Comparison of ENCODE assay signal across 8 cellular contexts in the genomic region with DNA sequence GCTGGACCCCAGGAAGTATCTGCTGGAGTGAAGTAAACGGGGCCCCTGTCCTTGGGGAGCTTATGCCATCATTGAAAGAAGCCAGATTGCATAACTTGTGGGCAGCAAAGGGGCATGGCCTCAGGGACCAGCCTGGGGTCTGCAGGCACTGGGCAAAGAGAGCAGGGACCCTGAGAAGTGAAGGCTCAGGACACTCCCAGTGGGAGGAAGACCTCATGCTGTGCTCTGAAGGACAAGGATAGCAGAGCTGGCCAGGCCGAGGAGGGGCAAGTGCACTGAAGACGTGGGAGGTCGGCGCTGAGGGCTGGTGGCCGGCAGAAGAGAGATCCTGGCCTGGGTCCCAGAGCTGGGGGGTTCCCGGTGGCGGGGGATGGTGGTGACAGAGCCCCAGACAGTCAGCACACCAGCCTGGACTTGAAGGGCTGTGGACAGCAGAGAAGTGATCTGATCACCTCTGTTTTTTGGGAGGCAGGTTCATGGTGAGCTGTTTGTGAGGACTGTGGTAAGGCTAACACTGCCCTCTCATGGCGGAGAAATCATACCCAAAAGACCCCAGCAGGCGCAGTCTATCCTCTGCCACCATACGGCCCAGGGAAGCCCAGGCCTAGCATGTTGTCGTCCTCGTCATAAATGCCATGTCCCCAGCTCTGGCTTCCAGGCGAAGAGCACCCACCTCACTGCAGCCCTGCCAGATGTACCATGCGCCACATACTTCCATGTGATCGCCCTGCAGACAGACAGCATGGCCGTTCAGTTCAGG. TPM values are rescaled to one million over a fixed set of nuclear protein-coding genes. Genes with fewer than 3 reads are reported as not detected.
DNase-seq lines count a peak whose midpoint lies in the region; ATAC-seq, FAIRE-seq and TF ChIP-seq lines count a peak whose summit lies in the region.

No MANE protein-coding gene starts in this region.

- in situ Hi-C loops in GM12878 (cut with MboI), result loop anchor here (5.0 kb wide), 1 partner anchor 153 kb away; a partner anchor contains a TSS

- no peak for FAIRE-seq in GM12878 (lab: Jason Lieb, UNC)

- TF ChIP-seq EP300 in GM12878 (IDR thresholded peaks at IDR 0.05; ENCODE audit: borderline replicate concordance in 1 of 2, control insufficient read depth in 1 of 2, low read depth in 2 of 2, low read length in 2 of 2), result no peak

- H4K20me1 ChIP-seq in GM12878 (ENCODE audit: control insufficient read depth, insufficient read depth), result no peaks in the 10 kb centered on the region

- no peak for TF ChIP-seq POLR2A in GM12878 (IDR thresholded peaks at IDR 0.05; ENCODE audit: low read depth, low read length)
- TF ChIP-seq POLR2A in right lobe of liver (IDR thresholded peaks at IDR 0.05), result no peak

- H3K9me3 ChIP-seq in GM12878 (replicated peaks; ENCODE audit: control insufficient read depth, insufficient read depth, low read length) (no peaks in the 10 kb centered on the region), right lobe of liver (no peaks in the 10 kb centered on the region)

- no peaks in the 10 kb centered on the region for H3K27me3 ChIP-seq in GM12878 (replicated peaks in 1 of 2; ENCODE audit: control insufficient read depth in 2 of 2, insufficient read depth in 2 of 2, low read length in 1 of 2)
- H3K27me3 ChIP-seq in right lobe of liver, result no peaks in the 10 kb centered on the region

- CTCF ChIA-PET in GM12878 (lab: Yijun Ruan, JAX), result interaction anchor here (0.6 to 2.8 kb wide), 25 partner anchors 10 to 292 kb away, joined by 3 to 17 read pairs (median 4); a partner anchor contains a TSS

- H3K27ac ChIP-seq in GM12878 (ENCODE audit: control insufficient read depth, insufficient read depth) (no peak overlapping the region), right lobe of liver (no peak overlapping the region)

- TF ChIP-seq CTCF in GM12878 (IDR thresholded peaks at IDR 0.05 in 2 of 3, conservative IDR thresholded peaks at IDR 0.05 in 1 of 3; ENCODE audit: control insufficient read depth in 2 of 3, extremely low read depth in 1 of 3, insufficient read depth in 1 of 3, low read depth in 3 of 3, low read length in 3 of 3), result peak; percentile 32 to 48 (median 47); a peak in 4 of 6 replicates
- peak; percentile 52 to 62 (median 58) for TF ChIP-seq CTCF in right lobe of liver (IDR thresholded peaks at IDR 0.05)

- SMC1A ChIA-PET in GM12878 (lab: Charles Lee; ENCODE audit: uncharacterized antibody, unreplicated experiment), result interaction anchor here (1.1 to 1.6 kb wide), 7 partner anchors 15 to 223 kb away, joined by 3 to 4 read pairs (median 3); no protein-coding TSS in a partner anchor

- intact Hi-C loops in GM12878 (cut with micrococcal nuclease; ENCODE audit: unreplicated experiment), result loop anchor here (1.0 kb wide), 1 partner anchor 221 kb away; no protein-coding TSS in a partner anchor
- intact Hi-C loops in right lobe of liver (cut with DNase I), result loop anchor here (5.0 to 10.0 kb wide), 4 partner anchors 65 to 158 kb away; a partner anchor contains a TSS

- H3K36me3 ChIP-seq in GM12878 (ENCODE audit: control insufficient read depth in 2 of 2, insufficient read depth in 2 of 2, low read length in 1 of 2), result no peaks in the 10 kb centered on the region
- H3K36me3 ChIP-seq in right lobe of liver, result no peaks in the 10 kb centered on the region

- H3K79me2 ChIP-seq in GM12878 (ENCODE audit: control insufficient read depth, insufficient read depth, low read length), result no peaks in the 10 kb centered on the region

- RAD21 ChIA-PET in GM12878 (lab: Charles Lee; ENCODE audit: unreplicated experiment), result interaction anchor here (0.8 to 2.2 kb wide), 8 partner anchors 27 to 157 kb away, joined by 3 to 11 read pairs (median 3); a partner anchor contains a TSS

- WGBS in GM12878 (ENCODE audit: insufficient coverage, insufficient replicate concordance, low lambda C conversion rate, missing lambda C conversion rate), result 43% methylated on average over 17 of the region's 17 CpGs
- 15% methylated on average over 4 of the region's 17 CpGs for WGBS in right lobe of liver (ENCODE audit: insufficient coverage, low coverage, low lambda C conversion rate, missing lambda C conversion rate)

- H3K4me3 ChIP-seq in GM12878, result no peak overlapping the region
- H3K4me3 ChIP-seq in right lobe of liver, result no peak overlapping the region

- H3K4me1 ChIP-seq in GM12878 (ENCODE audit: control insufficient read depth, insufficient read depth, low read length) (no peaks in the 10 kb centered on the region), right lobe of liver (no peaks in the 10 kb centered on the region)

- BruUV-seq in GM12878 (replicated peaks; lab: Mats Ljungman, UMichigan), result no TSS peak

- ATAC-seq in GM12878 (peak; percentile 85), right lobe of liver (peak; percentile 80 to 84 (median 82)), GM21360 (IDR thresholded peaks at IDR 0.05; ENCODE audit: unreplicated experiment) (no peak), GM19467 (IDR thresholded peaks at IDR 0.05; ENCODE audit: unreplicated experiment) (no peak)

- no peak overlapping the region for H2AFZ ChIP-seq in GM12878 (ENCODE audit: control insufficient read depth, low read depth, low read length)

- TF ChIP-seq RAD21 in GM12878 (IDR thresholded peaks at IDR 0.05; ENCODE audit: insufficient read depth, low read depth, low read length), result peak; percentile 50

- H3K4me2 ChIP-seq in GM12878 (ENCODE audit: control insufficient read depth, insufficient read depth), result no peak overlapping the region

- POLR2A ChIA-PET in GM12878 (lab: Charles Lee), result interaction anchor here (0.6 to 1.5 kb wide), 2 partner anchors 60 to 148 kb away, joined by 3 read pairs; a partner anchor contains a TSS

- no peak overlapping the region for H3K9ac ChIP-seq in GM12878 (ENCODE audit: control insufficient read depth, insufficient read depth, low read length)

- peak; percentile 33 for DNase-seq in NCI-H1436 (lab: John Stamatoyannopoulos, UW)
- DNase-seq in NCI-H1436 treated with DMSO at 0.1 percent for 48 hours (lab: John Stamatoyannopoulos, UW), result no peak
- peak; percentile 41 for DNase-seq in NCI-H1092 treated with DMSO at 0.1 percent for 48 hours (lab: John Stamatoyannopoulos, UW)
- no peak for DNase-seq in GM12878 (ENCODE audit: low read depth, low spot score)
- no peak for DNase-seq in right lobe of liver
- no peak for DNase-seq in stimulated activated CD4-positive, alpha-beta T cell treated with anti-CD3 and anti-CD28 coated beads, Interleukin-2, amount 100 ng/mL, for 48 hours

RNA-seq across cellular contexts. Expression of a gene that starts 7.1 kb away (rescaled TPM):
- total RNA-seq in GM12878 (2013; cell fraction: nucleolus; rRNA removed), result 22.0 and 33.7 TPM in 2 replicates
- total RNA-seq in GM12878 (2014; rRNA removed), result 35.6 and 39.5 TPM in 2 replicates
- total RNA-seq in GM12878 (2014; rRNA removed; fragmentation: Illumina TruSeq; extraction: Trizol), result 22.5 and 22.9 TPM in 2 replicates
- total RNA-seq in GM12878 (2021), result 50.9 and 52.2 TPM in 2 replicates
- 11.6 TPM for polyA plus RNA-seq in GM12878 (2011; ENCODE audit: low read depth)
- polyA plus RNA-seq in GM12878 (2011; rRNA removed), result 14.4 and 24.6 TPM in 2 replicates
- polyA plus RNA-seq in GM12878 (2011; cell fraction: cytosol; rRNA removed), result 31.7 and 35.2 TPM in 2 replicates
- polyA plus RNA-seq in GM12878 (2011; cell fraction: nucleus; rRNA removed), result 23.4 and 31.0 TPM in 2 replicates
- 25.0 and 30.4 TPM in 2 replicates for polyA plus RNA-seq in GM12878 (2012)
- 16.9 and 26.3 TPM in 2 replicates for polyA plus RNA-seq in GM12878 (2014; fragmentation: Illumina TruSeq; extraction: Trizol)
- 1 to 10 TPM; 1.8 to 4.4 TPM for polyA plus RNA-seq in GM12878 (2014; fragmentation: Nextera tagmentation; extraction: Ambion mirVana)
- polyA plus RNA-seq in GM12878 (2014; rRNA removed), result 36.5 and 40.4 TPM in 2 replicates
- polyA plus RNA-seq in GM12878 (2016; fragmentation: Nextera tagmentation; extraction: Ambion mirVana), result 10 to 100 TPM; 59.8 to 60.7 TPM
- 64.6 and 68.2 TPM in 2 replicates for polyA minus RNA-seq in GM12878 (2011; rRNA and poly(A)+ RNA removed)
- 27.3 and 32.6 TPM in 2 replicates for polyA minus RNA-seq in GM12878 (2011; cell fraction: cytosol; rRNA and poly(A)+ RNA removed)
- 15.0 and 26.4 TPM in 2 replicates for polyA minus RNA-seq in GM12878 (2011; cell fraction: nucleus; rRNA and poly(A)+ RNA removed)
- total RNA-seq in right lobe of liver, result 10 to 100 TPM; 30.1 to 42.7 (median 33.0) TPM

RNA-seq across cellular contexts. Expression of a gene that starts 29.1 kb away (rescaled TPM):
- total RNA-seq in GM12878 (2013; cell fraction: nucleolus; rRNA removed), result 0.38 and 1.1 TPM in 2 replicates
- total RNA-seq in GM12878 (2014; rRNA removed) (0.11 and 0.16 TPM in 2 replicates), GM12878 (2014; rRNA removed; fragmentation: Illumina TruSeq; extraction: Trizol) (0.22 and 0.55 TPM in 2 replicates), GM12878 (2021) (0.46 TPM in 1 of 2 replicates, not detected in the other), right lobe of liver (under 1 TPM in 3 of 6 experiments, not detected in 3; 0.12 to 0.13 (median 0.12) TPM)
- 0.14 TPM for polyA plus RNA-seq in GM12878 (2011; ENCODE audit: low read depth)
- polyA plus RNA-seq in GM12878 (2011; rRNA removed) (0.27 and 0.53 TPM in 2 replicates), GM12878 (2014; fragmentation: Illumina TruSeq; extraction: Trizol) (0.17 and 0.60 TPM in 2 replicates), GM12878 (2014; fragmentation: Nextera tagmentation; extraction: Ambion mirVana) (under 1 TPM; 0.10 to 0.44 TPM), GM12878 (2014; rRNA removed) (0.17 and 0.27 TPM in 2 replicates), GM12878 (2016; fragmentation: Nextera tagmentation; extraction: Ambion mirVana) (under 1 TPM; 0.68 to 0.73 TPM)
- polyA plus RNA-seq in GM12878 (2011; cell fraction: cytosol; rRNA removed), result 0.09 and 0.20 TPM in 2 replicates
- 0.34 and 0.63 TPM in 2 replicates for polyA plus RNA-seq in GM12878 (2011; cell fraction: nucleus; rRNA removed)
- polyA plus RNA-seq in GM12878 (2012), result 0.19 and 0.31 TPM in 2 replicates
- 0.44 and 0.52 TPM in 2 replicates for polyA minus RNA-seq in GM12878 (2011; rRNA and poly(A)+ RNA removed)
- polyA minus RNA-seq in GM12878 (2011; cell fraction: cytosol; rRNA and poly(A)+ RNA removed), result not detected in 2 replicates
- 0.36 TPM in 1 of 2 replicates, not detected in the other for polyA minus RNA-seq in GM12878 (2011; cell fraction: nucleus; rRNA and poly(A)+ RNA removed)

RNA-seq across cellular contexts. Expression of a gene that starts 40.8 kb away (rescaled TPM):
- 60.0 and 63.4 TPM in 2 replicates for total RNA-seq in GM12878 (2013; cell fraction: nucleolus; rRNA removed)
- total RNA-seq in GM12878 (2014; rRNA removed), result 104 and 111 TPM in 2 replicates
- 112 and 113 TPM in 2 replicates for total RNA-seq in GM12878 (2014; rRNA removed; fragmentation: Illumina TruSeq; extraction: Trizol)
- 224 and 228 TPM in 2 replicates for total RNA-seq in GM12878 (2021)
- 37.0 TPM for polyA plus RNA-seq in GM12878 (2011; ENCODE audit: low read depth)
- 96.6 and 140 TPM in 2 replicates for polyA plus RNA-seq in GM12878 (2011; rRNA removed)
- 132 and 154 TPM in 2 replicates for polyA plus RNA-seq in GM12878 (2011; cell fraction: cytosol; rRNA removed)
- 125 and 158 TPM in 2 replicates for polyA plus RNA-seq in GM12878 (2011; cell fraction: nucleus; rRNA removed)
- 63.8 and 69.0 TPM in 2 replicates for polyA plus RNA-seq in GM12878 (2012)
- polyA plus RNA-seq in GM12878 (2014; fragmentation: Illumina TruSeq; extraction: Trizol), result 113 and 136 TPM in 2 replicates
- polyA plus RNA-seq in GM12878 (2014; fragmentation: Nextera tagmentation; extraction: Ambion mirVana), result 10 to 100 TPM; 32.6 to 39.6 TPM
- polyA plus RNA-seq in GM12878 (2014; rRNA removed), result 128 and 129 TPM in 2 replicates
- polyA plus RNA-seq in GM12878 (2016; fragmentation: Nextera tagmentation; extraction: Ambion mirVana), result 100 to 1,000 TPM; 112 to 116 TPM
- 238 and 284 TPM in 2 replicates for polyA minus RNA-seq in GM12878 (2011; rRNA and poly(A)+ RNA removed)
- 92.9 and 117 TPM in 2 replicates for polyA minus RNA-seq in GM12878 (2011; cell fraction: cytosol; rRNA and poly(A)+ RNA removed)
- 40.1 and 74.8 TPM in 2 replicates for polyA minus RNA-seq in GM12878 (2011; cell fraction: nucleus; rRNA and poly(A)+ RNA removed)
- total RNA-seq in right lobe of liver, result 10 to 100 TPM; 16.6 to 95.9 (median 33.6) TPM

RNA-seq across cellular contexts. Expression of a gene that starts 57.7 kb away (rescaled TPM):
- total RNA-seq in GM12878 (2013; cell fraction: nucleolus; rRNA removed), result 134 and 138 TPM in 2 replicates
- total RNA-seq in GM12878 (2014; rRNA removed) (70.2 and 70.4 TPM in 2 replicates), GM12878 (2014; rRNA removed; fragmentation: Illumina TruSeq; extraction: Trizol) (156 and 173 TPM in 2 replicates), GM12878 (2021) (104 and 113 TPM in 2 replicates), right lobe of liver (10 to 100 TPM; 32.7 to 40.3 (median 35.2) TPM)
- polyA plus RNA-seq in GM12878 (2011; ENCODE audit: low read depth), result 65.9 TPM
- polyA plus RNA-seq in GM12878 (2011; rRNA removed) (60.1 and 72.4 TPM in 2 replicates), GM12878 (2014; fragmentation: Illumina TruSeq; extraction: Trizol) (164 and 196 TPM in 2 replicates), GM12878 (2014; fragmentation: Nextera tagmentation; extraction: Ambion mirVana) (10 to 100 TPM; 61.2 to 70.3 TPM), GM12878 (2014; rRNA removed) (89.6 and 91.8 TPM in 2 replicates), GM12878 (2016; fragmentation: Nextera tagmentation; extraction: Ambion mirVana) (100 to 1,000 TPM in 1 of 2 experiments, 10 to 100 TPM in 1; 97.9 to 103 TPM)
- 33.8 and 35.1 TPM in 2 replicates for polyA plus RNA-seq in GM12878 (2011; cell fraction: cytosol; rRNA removed)
- 35.8 and 40.3 TPM in 2 replicates for polyA plus RNA-seq in GM12878 (2011; cell fraction: nucleus; rRNA removed)
- 89.4 and 91.4 TPM in 2 replicates for polyA plus RNA-seq in GM12878 (2012)
- polyA minus RNA-seq in GM12878 (2011; rRNA and poly(A)+ RNA removed), result 56.9 and 58.7 TPM in 2 replicates
- 30.2 and 35.3 TPM in 2 replicates for polyA minus RNA-seq in GM12878 (2011; cell fraction: cytosol; rRNA and poly(A)+ RNA removed)
- polyA minus RNA-seq in GM12878 (2011; cell fraction: nucleus; rRNA and poly(A)+ RNA removed), result 43.6 and 51.0 TPM in 2 replicates

Comparison
In these comparisons a context has a peak if more than half of its experiments do, and no peak if none do; other contexts are left out.
1. DNase-seq: peak in NCI-H1436 (single experiment) and NCI-H1092 treated with DMSO at 0.1 percent for 48 hours (single experiment); none in NCI-H1436 treated with DMSO at 0.1 percent for 48 hours (single experiment), GM12878 (single experiment), right lobe of liver (0 of 3) and stimulated activated CD4-positive, alpha-beta T cell treated with anti-CD3 and anti-CD28 coated beads, Interleukin-2, amount 100 ng/mL, for 48 hours (0 of 2).
2. ATAC-seq: peak in GM12878 (single experiment) and right lobe of liver (4 of 4); none in GM21360 (single experiment) and GM19467 (single experiment).